1 cellular context compared by ENCODE assay signal in the genomic region with DNA sequence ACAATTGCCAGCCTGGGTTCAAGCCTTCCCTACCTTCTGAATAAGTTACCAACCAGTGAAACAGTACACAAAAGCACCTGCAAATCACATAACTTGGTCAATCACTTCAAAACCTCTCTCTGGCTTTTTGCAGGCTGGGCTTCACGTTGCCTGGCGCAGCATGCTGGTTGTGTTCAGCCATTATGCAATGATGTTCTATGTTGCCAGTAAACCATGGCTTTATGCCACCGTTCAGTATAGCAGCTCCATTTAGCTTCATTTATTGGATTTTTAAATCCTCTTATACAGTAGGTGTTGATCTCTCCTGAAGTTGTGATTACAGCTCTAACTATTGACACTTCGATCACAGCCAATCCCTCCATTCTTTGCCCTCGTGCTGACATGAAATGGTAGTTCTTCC.
TF ChIP-seq lines count a peak whose summit lies in the region.

No MANE protein-coding gene starts in this region.

TF ChIP-seq in GM23338, 12 proteins besides CTCF, POLR2A, EP300 and RAD21:
- TF ChIP-seq, protein P1, sequence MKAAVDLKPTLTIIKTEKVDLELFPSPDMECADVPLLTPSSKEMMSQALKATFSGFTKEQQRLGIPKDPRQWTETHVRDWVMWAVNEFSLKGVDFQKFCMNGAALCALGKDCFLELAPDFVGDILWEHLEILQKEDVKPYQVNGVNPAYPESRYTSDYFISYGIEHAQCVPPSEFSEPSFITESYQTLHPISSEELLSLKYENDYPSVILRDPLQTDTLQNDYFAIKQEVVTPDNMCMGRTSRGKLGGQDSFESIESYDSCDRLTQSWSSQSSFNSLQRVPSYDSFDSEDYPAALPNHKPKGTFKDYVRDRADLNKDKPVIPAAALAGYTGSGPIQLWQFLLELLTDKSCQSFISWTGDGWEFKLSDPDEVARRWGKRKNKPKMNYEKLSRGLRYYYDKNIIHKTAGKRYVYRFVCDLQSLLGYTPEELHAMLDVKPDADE (IDR thresholded peaks at IDR 0.05) = no peak
- TF ChIP-seq, protein P2, sequence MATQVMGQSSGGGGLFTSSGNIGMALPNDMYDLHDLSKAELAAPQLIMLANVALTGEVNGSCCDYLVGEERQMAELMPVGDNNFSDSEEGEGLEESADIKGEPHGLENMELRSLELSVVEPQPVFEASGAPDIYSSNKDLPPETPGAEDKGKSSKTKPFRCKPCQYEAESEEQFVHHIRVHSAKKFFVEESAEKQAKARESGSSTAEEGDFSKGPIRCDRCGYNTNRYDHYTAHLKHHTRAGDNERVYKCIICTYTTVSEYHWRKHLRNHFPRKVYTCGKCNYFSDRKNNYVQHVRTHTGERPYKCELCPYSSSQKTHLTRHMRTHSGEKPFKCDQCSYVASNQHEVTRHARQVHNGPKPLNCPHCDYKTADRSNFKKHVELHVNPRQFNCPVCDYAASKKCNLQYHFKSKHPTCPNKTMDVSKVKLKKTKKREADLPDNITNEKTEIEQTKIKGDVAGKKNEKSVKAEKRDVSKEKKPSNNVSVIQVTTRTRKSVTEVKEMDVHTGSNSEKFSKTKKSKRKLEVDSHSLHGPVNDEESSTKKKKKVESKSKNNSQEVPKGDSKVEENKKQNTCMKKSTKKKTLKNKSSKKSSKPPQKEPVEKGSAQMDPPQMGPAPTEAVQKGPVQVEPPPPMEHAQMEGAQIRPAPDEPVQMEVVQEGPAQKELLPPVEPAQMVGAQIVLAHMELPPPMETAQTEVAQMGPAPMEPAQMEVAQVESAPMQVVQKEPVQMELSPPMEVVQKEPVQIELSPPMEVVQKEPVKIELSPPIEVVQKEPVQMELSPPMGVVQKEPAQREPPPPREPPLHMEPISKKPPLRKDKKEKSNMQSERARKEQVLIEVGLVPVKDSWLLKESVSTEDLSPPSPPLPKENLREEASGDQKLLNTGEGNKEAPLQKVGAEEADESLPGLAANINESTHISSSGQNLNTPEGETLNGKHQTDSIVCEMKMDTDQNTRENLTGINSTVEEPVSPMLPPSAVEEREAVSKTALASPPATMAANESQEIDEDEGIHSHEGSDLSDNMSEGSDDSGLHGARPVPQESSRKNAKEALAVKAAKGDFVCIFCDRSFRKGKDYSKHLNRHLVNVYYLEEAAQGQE (IDR thresholded peaks at IDR 0.05; ENCODE audit: unreplicated experiment) = no peak
- no peak for TF ChIP-seq CREB1 (CRISPR knock-in tag; IDR thresholded peaks at IDR 0.05; ENCODE audit: low read depth)
- no peak for TF ChIP-seq ZNF114 (CRISPR knock-in tag; IDR thresholded peaks at IDR 0.05)
- no peak for TF ChIP-seq EZH2phosphoT487 (IDR thresholded peaks at IDR 0.05; ENCODE audit: unreplicated experiment)
- TF ChIP-seq NANOG (IDR thresholded peaks at IDR 0.05; ENCODE audit: borderline replicate concordance) = no peak
- no peak for TF ChIP-seq POLR2AphosphoS5 (IDR thresholded peaks at IDR 0.05; ENCODE audit: low read depth)
- TF ChIP-seq STAT1 (IDR thresholded peaks at IDR 0.05; ENCODE audit: unreplicated experiment) = no peak
- no peak for TF ChIP-seq ZNF331 (CRISPR knock-in tag; IDR thresholded peaks at IDR 0.05; ENCODE audit: low read depth)
- TF ChIP-seq, protein P3, sequence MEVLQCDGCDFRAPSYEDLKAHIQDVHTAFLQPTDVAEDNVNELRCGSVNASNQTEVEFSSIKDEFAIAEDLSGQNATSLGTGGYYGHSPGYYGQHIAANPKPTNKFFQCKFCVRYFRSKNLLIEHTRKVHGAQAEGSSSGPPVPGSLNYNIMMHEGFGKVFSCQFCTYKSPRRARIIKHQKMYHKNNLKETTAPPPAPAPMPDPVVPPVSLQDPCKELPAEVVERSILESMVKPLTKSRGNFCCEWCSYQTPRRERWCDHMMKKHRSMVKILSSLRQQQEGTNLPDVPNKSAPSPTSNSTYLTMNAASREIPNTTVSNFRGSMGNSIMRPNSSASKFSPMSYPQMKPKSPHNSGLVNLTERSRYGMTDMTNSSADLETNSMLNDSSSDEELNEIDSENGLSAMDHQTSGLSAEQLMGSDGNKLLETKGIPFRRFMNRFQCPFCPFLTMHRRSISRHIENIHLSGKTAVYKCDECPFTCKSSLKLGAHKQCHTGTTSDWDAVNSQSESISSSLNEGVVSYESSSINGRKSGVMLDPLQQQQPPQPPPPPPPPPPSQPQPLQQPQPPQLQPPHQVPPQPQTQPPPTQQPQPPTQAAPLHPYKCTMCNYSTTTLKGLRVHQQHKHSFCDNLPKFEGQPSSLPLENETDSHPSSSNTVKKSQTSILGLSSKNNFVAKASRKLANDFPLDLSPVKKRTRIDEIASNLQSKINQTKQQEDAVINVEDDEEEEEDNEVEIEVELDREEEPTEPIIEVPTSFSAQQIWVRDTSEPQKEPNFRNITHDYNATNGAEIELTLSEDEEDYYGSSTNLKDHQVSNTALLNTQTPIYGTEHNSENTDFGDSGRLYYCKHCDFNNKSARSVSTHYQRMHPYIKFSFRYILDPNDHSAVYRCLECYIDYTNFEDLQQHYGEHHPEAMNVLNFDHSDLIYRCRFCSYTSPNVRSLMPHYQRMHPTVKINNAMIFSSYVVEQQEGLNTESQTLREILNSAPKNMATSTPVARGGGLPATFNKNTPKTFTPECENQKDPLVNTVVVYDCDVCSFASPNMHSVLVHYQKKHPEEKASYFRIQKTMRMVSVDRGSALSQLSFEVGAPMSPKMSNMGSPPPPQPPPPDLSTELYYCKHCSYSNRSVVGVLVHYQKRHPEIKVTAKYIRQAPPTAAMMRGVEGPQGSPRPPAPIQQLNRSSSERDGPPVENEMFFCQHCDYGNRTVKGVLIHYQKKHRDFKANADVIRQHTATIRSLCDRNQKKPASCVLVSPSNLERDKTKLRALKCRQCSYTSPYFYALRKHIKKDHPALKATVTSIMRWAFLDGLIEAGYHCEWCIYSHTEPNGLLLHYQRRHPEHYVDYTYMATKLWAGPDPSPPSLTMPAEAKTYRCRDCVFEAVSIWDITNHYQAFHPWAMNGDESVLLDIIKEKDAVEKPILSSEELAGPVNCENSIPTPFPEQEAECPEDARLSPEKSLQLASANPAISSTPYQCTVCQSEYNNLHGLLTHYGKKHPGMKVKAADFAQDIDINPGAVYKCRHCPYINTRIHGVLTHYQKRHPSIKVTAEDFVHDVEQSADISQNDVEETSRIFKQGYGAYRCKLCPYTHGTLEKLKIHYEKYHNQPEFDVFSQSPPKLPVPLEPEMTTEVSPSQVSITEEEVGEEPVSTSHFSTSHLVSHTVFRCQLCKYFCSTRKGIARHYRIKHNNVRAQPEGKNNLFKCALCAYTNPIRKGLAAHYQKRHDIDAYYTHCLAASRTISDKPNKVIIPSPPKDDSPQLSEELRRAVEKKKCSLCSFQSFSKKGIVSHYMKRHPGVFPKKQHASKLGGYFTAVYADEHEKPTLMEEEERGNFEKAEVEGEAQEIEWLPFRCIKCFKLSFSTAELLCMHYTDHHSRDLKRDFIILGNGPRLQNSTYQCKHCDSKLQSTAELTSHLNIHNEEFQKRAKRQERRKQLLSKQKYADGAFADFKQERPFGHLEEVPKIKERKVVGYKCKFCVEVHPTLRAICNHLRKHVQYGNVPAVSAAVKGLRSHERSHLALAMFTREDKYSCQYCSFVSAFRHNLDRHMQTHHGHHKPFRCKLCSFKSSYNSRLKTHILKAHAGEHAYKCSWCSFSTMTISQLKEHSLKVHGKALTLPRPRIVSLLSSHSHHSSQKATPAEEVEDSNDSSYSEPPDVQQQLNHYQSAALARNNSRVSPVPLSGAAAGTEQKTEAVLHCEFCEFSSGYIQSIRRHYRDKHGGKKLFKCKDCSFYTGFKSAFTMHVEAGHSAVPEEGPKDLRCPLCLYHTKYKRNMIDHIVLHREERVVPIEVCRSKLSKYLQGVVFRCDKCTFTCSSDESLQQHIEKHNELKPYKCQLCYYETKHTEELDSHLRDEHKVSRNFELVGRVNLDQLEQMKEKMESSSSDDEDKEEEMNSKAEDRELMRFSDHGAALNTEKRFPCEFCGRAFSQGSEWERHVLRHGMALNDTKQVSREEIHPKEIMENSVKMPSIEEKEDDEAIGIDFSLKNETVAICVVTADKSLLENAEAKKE (CRISPR knock-in tag; IDR thresholded peaks at IDR 0.05) = no peak
- no peak for TF ChIP-seq JUNB (IDR thresholded peaks at IDR 0.05; ENCODE audit: unreplicated experiment)
- no peak for TF ChIP-seq EZH2 (IDR thresholded peaks at IDR 0.05; ENCODE audit: low read depth, unreplicated experiment)
